Comparison of ENCODE assay signal across 17 cellular contexts in genomic region chr11:10114593-10115404, GRCh38.
"Had no signal": no experiment of that assay in that cellular context is flagged by ENCODE, and none has a peak within 500 bp of the region (broad histone marks: within the 10 kb centered on the region; RNA-seq: fewer than 3 reads in every experiment).

No MANE protein-coding gene starts in this region.

- ATAC-seq: activated CD8-positive, alpha-beta T cell treated with anti-CD3 and anti-CD28 coated beads for 36 hours; activated naive CD8-positive, alpha-beta T cell treated with anti-CD3 and anti-CD28 coated beads, Interleukin-2, amount 50 U/mL, for 24 hours; lower lobe of right lung had no signal

- H3K36me3 ChIP-seq: lower lobe of right lung, tibial artery, vagina had no signal

- H2AFZ ChIP-seq: parathyroid adenoma had no signal

- H3K27me3 ChIP-seq: tibial artery, vagina had no signal

- H3K4me1 ChIP-seq: parathyroid adenoma had no signal

- H3K4me3 ChIP-seq: coronary artery, lower lobe of right lung, skin epidermis, tibial artery, vagina had no signal

- H3K9ac ChIP-seq: parathyroid adenoma had no signal

- H3K27ac ChIP-seq: coronary artery, lower lobe of right lung, parathyroid adenoma, skin epidermis, tibial artery, vagina had no signal

- H3K79me2 ChIP-seq: parathyroid adenoma had no signal

- DNase-seq: activated CD4-positive, alpha-beta T cell treated with anti-CD3 and anti-CD28 coated beads for 4 hours; activated CD8-positive, alpha-beta memory T cell treated with anti-CD3 and anti-CD28 coated beads, Interleukin-2, amount 50 U/mL, for 48 hours; activated CD8-positive, alpha-beta T cell treated with anti-CD3 and anti-CD28 coated beads for 36 hours; activated naive CD4-positive, alpha-beta T cell treated with Interleukin-2 at 50 U/mL for 16 hours; activated naive CD8-positive, alpha-beta T cell treated with anti-CD3 and anti-CD28 coated beads, Interleukin-2, amount 50 U/mL, for 24 hours; caudate nucleus; effector CD8-positive, alpha-beta T cell; hippocampal formation; lower lobe of right lung; midbrain; retina; T1000; tibial artery had no signal

- H3K9me3 ChIP-seq: lower lobe of right lung, tibial artery, vagina had no signal
